Comparison of ENCODE assay signal across 1 cellular context in genomic region chr21:27646691-27647090, GRCh38.
TF ChIP-seq lines count a peak whose summit lies in the region.

No MANE protein-coding gene starts in this region.

TF ChIP-seq in IMR-90, 13 proteins besides CTCF, POLR2A, EP300 and RAD21 (continued from another document):
- TF ChIP-seq FOS (IDR thresholded peaks at IDR 0.05; ENCODE audit: low read depth, low read length) (no peak), BHLHE40 (IDR thresholded peaks at IDR 0.05; ENCODE audit: low read depth, low read length) (no peak), RCOR1 (IDR thresholded peaks at IDR 0.05; ENCODE audit: insufficient replicate concordance, low read length) (no peak)
